Comparison of ENCODE assay signal across 1 cellular context in the genomic region with DNA sequence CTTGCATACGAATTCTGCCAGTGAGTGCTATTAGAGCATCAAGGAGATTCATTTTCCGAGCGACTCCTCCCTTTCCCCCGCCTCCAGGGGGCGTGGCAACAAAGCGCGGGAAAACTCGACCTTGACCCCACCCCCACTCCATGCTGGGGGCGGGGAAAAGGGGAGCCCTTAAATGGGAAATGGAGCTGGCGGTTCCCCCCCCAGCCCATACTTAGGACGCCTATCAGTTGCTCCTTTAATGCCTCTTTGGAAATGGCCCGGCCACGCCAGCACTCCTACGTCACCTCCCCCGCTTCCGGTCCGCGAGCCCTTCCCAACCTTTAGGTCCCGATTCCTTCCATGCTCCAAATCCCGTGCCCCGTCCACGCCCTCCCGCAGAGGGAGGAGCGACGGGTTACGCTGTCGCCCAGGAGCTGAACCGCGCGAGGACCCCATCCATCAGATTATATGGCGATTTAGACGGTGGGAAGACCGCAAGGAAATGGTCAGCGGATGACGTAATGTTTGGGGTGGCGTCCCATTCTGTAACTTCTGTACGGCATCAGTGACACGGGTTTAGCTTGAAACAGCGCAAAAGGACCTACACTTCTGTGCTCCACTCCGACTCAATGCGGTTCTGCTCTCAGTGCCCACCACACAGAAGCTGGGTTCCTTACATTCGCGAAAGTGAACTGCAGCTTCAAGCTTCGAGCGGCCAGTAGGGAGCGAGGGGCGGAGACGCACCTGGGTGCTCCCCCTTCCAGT.
A peak's percentile ranks its signal among the peaks of the same experiment; 100 is the strongest.
TF ChIP-seq lines count a peak whose summit lies in the region.

No MANE protein-coding gene starts in this region.

TF ChIP-seq in HepG2, 621 proteins besides CTCF, POLR2A, EP300 and RAD21 (continued from another document and continues in another):
- TF ChIP-seq KIAA2018 (CRISPR knock-in tag; IDR thresholded peaks at IDR 0.05; ENCODE audit: borderline replicate concordance) (no peak), ZNF557 (CRISPR knock-in tag; IDR thresholded peaks at IDR 0.05) (no peak), TARDBP (CRISPR knock-in tag; IDR thresholded peaks at IDR 0.05) (peak; percentile 69; the same call in 1 of the 2 replicates), TOE1 (CRISPR knock-in tag; IDR thresholded peaks at IDR 0.05) (no peak), ZNF740 (CRISPR knock-in tag; IDR thresholded peaks at IDR 0.05) (peak; percentile 99), RFXAP (CRISPR knock-in tag; IDR thresholded peaks at IDR 0.05; ENCODE audit: borderline replicate concordance) (no peak), FOXA3 (CRISPR knock-in tag; IDR thresholded peaks at IDR 0.05) (peak; percentile 47; the same call in 1 of the 2 replicates), SRSF9 (IDR thresholded peaks at IDR 0.05; ENCODE audit: borderline replicate concordance, insufficient read depth, low read depth, low read length, poor library complexity, severe bottlenecking) (no peak), ZNF615 (CRISPR knock-in tag; IDR thresholded peaks at IDR 0.05; ENCODE audit: borderline replicate concordance) (no peak), CHD2 (IDR thresholded peaks at IDR 0.05; ENCODE audit: low read depth, low read length) (peak; percentile 38; the same call in 1 of the 2 replicates), BATF2 (CRISPR knock-in tag; IDR thresholded peaks at IDR 0.05) (no peak), GLI4 (CRISPR knock-in tag; IDR thresholded peaks at IDR 0.05; ENCODE audit: borderline replicate concordance) (0 out of 2 replicates have a peak, but pooled peaks have one; percentile 94), ZNF619 (CRISPR knock-in tag; IDR thresholded peaks at IDR 0.05) (peak; percentile 32; the same call in 1 of the 2 replicates), ZBTB3 (CRISPR knock-in tag; IDR thresholded peaks at IDR 0.05; ENCODE audit: borderline replicate concordance, low read depth) (0 out of 2 replicates have a peak, but pooled peaks have one; percentile 40), POLR2AphosphoS2 (IDR thresholded peaks at IDR 0.05; ENCODE audit: low read depth, low read length) (peak; percentile 89; the same call in 1 of the 2 replicates), NFE2 (CRISPR knock-in tag; IDR thresholded peaks at IDR 0.05) (no peak), ZNF678 (CRISPR knock-in tag; IDR thresholded peaks at IDR 0.05) (no peak), HNRNPH1 (optimal IDR thresholded peaks at IDR 0.05; ENCODE audit: low read depth, low read length) (no peak), TEAD2 (CRISPR knock-in tag; IDR thresholded peaks at IDR 0.05) (no peak; the same call in 1 of the 2 replicates), MYC (CRISPR knock-in tag; IDR thresholded peaks at IDR 0.05; ENCODE audit: borderline replicate concordance) (peak; percentile 21), POLR2AphosphoS5 (IDR thresholded peaks at IDR 0.05; ENCODE audit: low read depth, low read length) (peak; percentile 80), EZH2 (conservative IDR thresholded peaks at IDR 0.05; ENCODE audit: low read depth, low read length) (no peak), PITX1 (CRISPR knock-in tag; IDR thresholded peaks at IDR 0.05) (no peak), FOSL1 (CRISPR knock-in tag; IDR thresholded peaks at IDR 0.05; ENCODE audit: borderline replicate concordance) (no peak), SIX1 (CRISPR knock-in tag; IDR thresholded peaks at IDR 0.05; ENCODE audit: borderline replicate concordance) (no peak), NCOA5 (CRISPR knock-in tag; IDR thresholded peaks at IDR 0.05) (no peak), ZNF510 (CRISPR knock-in tag; IDR thresholded peaks at IDR 0.05; ENCODE audit: low read depth) (no peak), FLYWCH1 (CRISPR knock-in tag; IDR thresholded peaks at IDR 0.05) (no peak), KDM5A (IDR thresholded peaks at IDR 0.05; ENCODE audit: borderline replicate concordance, low read length) (peak; percentile 59; the same call in 1 of the 2 replicates), E2F2 (CRISPR knock-in tag; IDR thresholded peaks at IDR 0.05; ENCODE audit: borderline replicate concordance) (no peak), PHF20 (CRISPR knock-in tag; IDR thresholded peaks at IDR 0.05) (peak; percentile 59; the same call in 1 of the 2 replicates), ZFP36L1 (CRISPR knock-in tag; IDR thresholded peaks at IDR 0.05) (no peak), IKZF4 (CRISPR knock-in tag; IDR thresholded peaks at IDR 0.05; ENCODE audit: borderline replicate concordance, low read depth, not compliant biosample characterization) (peak; percentile 29), ZNF850 (CRISPR knock-in tag; conservative IDR thresholded peaks at IDR 0.05) (no peak), ATM (IDR thresholded peaks at IDR 0.05; ENCODE audit: borderline replicate concordance) (no peak), FOXC1 (CRISPR knock-in tag; IDR thresholded peaks at IDR 0.05; ENCODE audit: borderline replicate concordance) (peak; percentile 76; the same call in 1 of the 2 replicates), PRPF4 (IDR thresholded peaks at IDR 0.05; ENCODE audit: low read depth, low read length, poor library complexity, severe bottlenecking) (peak; percentile 22)
- TF ChIP-seq, protein P1, sequence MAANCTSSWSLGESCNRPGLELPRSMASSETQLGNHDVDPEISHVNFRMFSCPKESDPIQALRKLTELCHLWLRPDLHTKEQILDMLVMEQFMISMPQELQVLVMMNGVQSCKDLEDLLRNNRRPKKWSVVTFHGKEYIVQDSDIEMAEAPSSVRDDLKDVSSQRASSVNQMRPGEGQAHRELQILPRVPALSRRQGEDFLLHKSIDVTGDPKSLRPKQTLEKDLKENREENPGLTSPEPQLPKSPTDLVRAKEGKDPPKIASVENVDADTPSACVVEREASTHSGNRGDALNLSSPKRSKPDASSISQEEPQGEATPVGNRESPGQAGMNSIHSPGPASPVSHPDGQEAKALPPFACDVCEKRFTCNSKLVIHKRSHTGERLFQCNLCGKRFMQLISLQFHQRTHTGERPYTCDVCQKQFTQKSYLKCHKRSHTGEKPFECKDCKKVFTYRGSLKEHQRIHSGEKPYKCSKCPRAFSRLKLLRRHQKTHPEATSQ (CRISPR knock-in tag; IDR thresholded peaks at IDR 0.05; ENCODE audit: borderline replicate concordance), result peak; percentile 42; the same call in 1 of the 2 replicates
- TF ChIP-seq, protein P2, sequence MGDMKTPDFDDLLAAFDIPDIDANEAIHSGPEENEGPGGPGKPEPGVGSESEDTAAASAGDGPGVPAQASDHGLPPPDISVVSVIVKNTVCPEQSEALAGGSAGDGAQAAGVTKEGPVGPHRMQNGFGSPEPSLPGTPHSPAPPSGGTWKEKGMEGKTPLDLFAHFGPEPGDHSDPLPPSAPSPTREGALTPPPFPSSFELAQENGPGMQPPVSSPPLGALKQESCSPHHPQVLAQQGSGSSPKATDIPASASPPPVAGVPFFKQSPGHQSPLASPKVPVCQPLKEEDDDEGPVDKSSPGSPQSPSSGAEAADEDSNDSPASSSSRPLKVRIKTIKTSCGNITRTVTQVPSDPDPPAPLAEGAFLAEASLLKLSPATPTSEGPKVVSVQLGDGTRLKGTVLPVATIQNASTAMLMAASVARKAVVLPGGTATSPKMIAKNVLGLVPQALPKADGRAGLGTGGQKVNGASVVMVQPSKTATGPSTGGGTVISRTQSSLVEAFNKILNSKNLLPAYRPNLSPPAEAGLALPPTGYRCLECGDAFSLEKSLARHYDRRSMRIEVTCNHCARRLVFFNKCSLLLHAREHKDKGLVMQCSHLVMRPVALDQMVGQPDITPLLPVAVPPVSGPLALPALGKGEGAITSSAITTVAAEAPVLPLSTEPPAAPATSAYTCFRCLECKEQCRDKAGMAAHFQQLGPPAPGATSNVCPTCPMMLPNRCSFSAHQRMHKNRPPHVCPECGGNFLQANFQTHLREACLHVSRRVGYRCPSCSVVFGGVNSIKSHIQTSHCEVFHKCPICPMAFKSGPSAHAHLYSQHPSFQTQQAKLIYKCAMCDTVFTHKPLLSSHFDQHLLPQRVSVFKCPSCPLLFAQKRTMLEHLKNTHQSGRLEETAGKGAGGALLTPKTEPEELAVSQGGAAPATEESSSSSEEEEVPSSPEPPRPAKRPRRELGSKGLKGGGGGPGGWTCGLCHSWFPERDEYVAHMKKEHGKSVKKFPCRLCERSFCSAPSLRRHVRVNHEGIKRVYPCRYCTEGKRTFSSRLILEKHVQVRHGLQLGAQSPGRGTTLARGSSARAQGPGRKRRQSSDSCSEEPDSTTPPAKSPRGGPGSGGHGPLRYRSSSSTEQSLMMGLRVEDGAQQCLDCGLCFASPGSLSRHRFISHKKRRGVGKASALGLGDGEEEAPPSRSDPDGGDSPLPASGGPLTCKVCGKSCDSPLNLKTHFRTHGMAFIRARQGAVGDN (CRISPR knock-in tag; IDR thresholded peaks at IDR 0.05), result peak; percentile 87
- TF ChIP-seq, protein P3, sequence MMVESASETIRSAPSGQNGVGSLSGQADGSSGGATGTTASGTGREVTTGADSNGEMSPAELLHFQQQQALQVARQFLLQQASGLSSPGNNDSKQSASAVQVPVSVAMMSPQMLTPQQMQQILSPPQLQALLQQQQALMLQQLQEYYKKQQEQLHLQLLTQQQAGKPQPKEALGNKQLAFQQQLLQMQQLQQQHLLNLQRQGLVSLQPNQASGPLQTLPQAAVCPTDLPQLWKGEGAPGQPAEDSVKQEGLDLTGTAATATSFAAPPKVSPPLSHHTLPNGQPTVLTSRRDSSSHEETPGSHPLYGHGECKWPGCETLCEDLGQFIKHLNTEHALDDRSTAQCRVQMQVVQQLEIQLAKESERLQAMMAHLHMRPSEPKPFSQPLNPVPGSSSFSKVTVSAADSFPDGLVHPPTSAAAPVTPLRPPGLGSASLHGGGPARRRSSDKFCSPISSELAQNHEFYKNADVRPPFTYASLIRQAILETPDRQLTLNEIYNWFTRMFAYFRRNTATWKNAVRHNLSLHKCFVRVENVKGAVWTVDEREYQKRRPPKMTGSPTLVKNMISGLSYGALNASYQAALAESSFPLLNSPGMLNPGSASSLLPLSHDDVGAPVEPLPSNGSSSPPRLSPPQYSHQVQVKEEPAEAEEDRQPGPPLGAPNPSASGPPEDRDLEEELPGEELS (CRISPR knock-in tag; IDR thresholded peaks at IDR 0.05), result peak; percentile 27; the same call in 1 of the 2 replicates
